Comparison of ENCODE assay signal across 28 cellular contexts in the genomic region with DNA sequence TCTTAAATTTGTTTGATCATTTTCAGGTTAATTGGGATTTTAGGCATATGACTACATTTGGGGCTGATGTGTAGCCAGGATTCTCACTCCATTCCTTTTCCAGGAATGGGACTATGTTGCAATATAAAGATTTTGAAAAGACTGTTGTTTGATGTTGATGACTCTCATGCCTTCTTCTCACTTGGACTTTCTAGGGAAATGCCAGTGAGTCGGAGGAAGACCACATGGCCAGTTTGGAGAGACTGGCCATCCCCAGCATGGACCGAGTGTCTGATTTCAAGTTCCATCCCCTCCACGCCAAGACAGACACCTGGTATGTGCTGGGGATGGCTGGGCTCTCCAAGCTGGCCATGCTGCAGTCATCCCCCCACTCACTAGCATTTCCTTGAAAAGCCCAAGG. TPM values are rescaled to one million over a fixed set of nuclear protein-coding genes. Genes with fewer than 3 reads are reported as not detected.
"Had no signal": no experiment of that assay in that cellular context is flagged by ENCODE, and none has a peak within 500 bp of the region (broad histone marks: within the 10 kb centered on the region; RNA-seq: fewer than 3 reads in every experiment).

No MANE protein-coding gene starts in this region.

- H3K27me3 ChIP-seq: ascending aorta had no signal

- H3K36me3 ChIP-seq: adrenal gland, neutrophil, WERI-Rb-1 had no signal

- H2AFZ ChIP-seq: parathyroid adenoma had no signal

- DNase-seq: activated CD4-positive, alpha-beta T cell treated with anti-CD3 and anti-CD28 coated beads, Interleukin-2, amount 10 ng/mL, durations not matched to agents 7 days and 5 days; activated CD4-positive, CD25-positive, alpha-beta regulatory T cell treated with anti-CD3 and anti-CD28 coated beads, Interleukin-2, amount 50 U/mL, for 72 hours; activated CD8-positive, alpha-beta memory T cell treated with anti-CD3 and anti-CD28 coated beads for 24 hours; activated CD8-positive, alpha-beta memory T cell treated with anti-CD3 and anti-CD28 coated beads, Interleukin-2, amount 50 U/mL, for 4 hours; activated T-cell treated with anti-CD3 and anti-CD28 coated beads, Interleukin-2, amount 50 U/mL, for 24 hours; adrenal gland; central memory CD4-positive, alpha-beta T cell; esophagus squamous epithelium; foreskin melanocyte; glutamatergic neuron; hippocampal formation; left ventricle myocardium superior; mammary epithelial cell; stimulated activated CD4-positive, alpha-beta T cell treated with anti-CD3 and anti-CD28 coated beads, Interleukin-2, amount 100 ng/mL, for 24 hours; stomach; T-cell; WERI-Rb-1 had no signal

- H3K79me2 ChIP-seq: parathyroid adenoma had no signal

- H3K27ac ChIP-seq: adrenal gland, ascending aorta, esophagus squamous epithelium, neutrophil, parathyroid adenoma, skin epidermis, stomach, suprapubic skin, tibial nerve, WERI-Rb-1 had no signal

- H3K9ac ChIP-seq: parathyroid adenoma had no signal

- H3K4me3 ChIP-seq: adrenal gland, ascending aorta, esophagus squamous epithelium, skin epidermis, stomach, suprapubic skin, tibial nerve had no signal

- H3K9me3 ChIP-seq: adrenal gland, ascending aorta, esophagus squamous epithelium, neutrophil, stomach, suprapubic skin, tibial nerve had no signal

RNA-seq across cellular contexts. Expression of a gene that starts 27.3 kb away (rescaled TPM):
- total RNA-seq: activated CD4-positive, alpha-beta T cell treated with anti-CD3 and anti-CD28 coated beads, Interleukin-2, amount 10 ng/mL, durations not matched to agents 7 days and 5 days; activated T-helper 17 cell treated with anti-CD3 and anti-CD28 coated beads, Interleukin-2, amount 50 U/mL, for 72 hours; ascending aorta; dermis microvascular lymphatic vessel endothelial cell; esophagus squamous epithelium; left ventricle myocardium superior; natural killer cell treated with Interleukin-12 subunit alpha and Interleukin-12 subunit beta and Interleukin-15 and Interleukin-18, amount 100 ng/mL, for 72 hours; tibial nerve had no signal
- polyA plus RNA-seq: mammary epithelial cell, stomach had no signal

RNA-seq across cellular contexts. Expression of a gene that starts 42.7 kb away (rescaled TPM):
- total RNA-seq: activated CD4-positive, alpha-beta T cell treated with anti-CD3 and anti-CD28 coated beads, Interleukin-2, amount 10 ng/mL, durations not matched to agents 7 days and 5 days; activated T-helper 17 cell treated with anti-CD3 and anti-CD28 coated beads, Interleukin-2, amount 50 U/mL, for 72 hours; adrenal gland; ascending aorta; dermis microvascular lymphatic vessel endothelial cell; esophagus squamous epithelium; left ventricle myocardium superior; mammary epithelial cell; natural killer cell treated with Interleukin-12 subunit alpha and Interleukin-12 subunit beta and Interleukin-15 and Interleukin-18, amount 100 ng/mL, for 72 hours; pulmonary artery endothelial cell; right cardiac atrium; stomach; suprapubic skin; T-cell; tibial nerve had no signal
- polyA plus RNA-seq: adrenal gland, mammary epithelial cell, right cardiac atrium, stomach had no signal
